Comparison of ENCODE assay signal across 26 cellular contexts in the genomic region with DNA sequence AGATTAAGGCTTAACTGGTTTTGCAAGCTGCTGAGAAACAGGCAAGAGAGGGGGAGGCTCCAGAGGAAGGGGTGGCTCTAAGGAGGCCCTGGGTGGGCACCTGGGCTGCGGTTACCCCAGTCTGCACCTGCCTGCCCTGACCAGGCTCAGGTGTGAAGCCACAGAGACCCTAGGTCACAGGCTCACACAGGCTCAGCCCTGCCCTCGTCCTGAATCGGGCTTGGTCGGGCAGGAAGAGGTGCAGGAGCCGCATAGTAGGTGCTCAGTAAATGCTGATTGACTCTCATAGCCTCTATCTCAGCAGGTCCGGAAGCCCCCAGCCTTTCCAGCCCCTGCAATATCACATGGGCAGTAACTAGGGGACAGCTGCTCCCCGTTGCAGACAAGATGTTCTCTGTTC.
"Had no signal": no experiment of that assay in that cellular context is flagged by ENCODE, and none has a peak within 500 bp of the region (broad histone marks: within the 10 kb centered on the region; RNA-seq: fewer than 3 reads in every experiment).

No MANE protein-coding gene starts in this region.

- H3K27me3 ChIP-seq: neural progenitor cell, ovary, right lobe of liver, sigmoid colon, stomach, thyroid gland, tibial nerve, upper lobe of left lung, vagina had no signal

- H3K4me1 Mint-ChIP-seq: natural killer cell; nephron; neural progenitor cell; stimulated activated memory B cell treated with anti-CD40 and anti-IgM and Interleukin-4, amounts not matched to agents 10 μg/mL and 1 μg/mL and 100 μg/mL, for 72 hours had no signal

- H3K36me3 ChIP-seq: neural progenitor cell, ovary, right lobe of liver, sigmoid colon, stomach, thoracic aorta, thyroid gland, tibial nerve, upper lobe of left lung, vagina had no signal

- DNase-seq: natural killer cell; occipital lobe; ovary; right cardiac atrium; right lobe of liver; small intestine; stimulated activated CD4-positive, alpha-beta T cell treated with anti-CD3 and anti-CD28 coated beads, Interleukin-15, amount 100 ng/mL, for 24 hours; stimulated activated CD4-positive, alpha-beta T cell treated with anti-CD3 and anti-CD28 coated beads, Interleukin-4, amount 100 ng/mL, for 1 hour; stimulated activated CD4-positive, alpha-beta T cell treated with anti-CD3 and anti-CD28 coated beads, Interleukin-4, amount 100 ng/mL, for 4 hours; stimulated activated CD8-positive, alpha-beta memory T cell treated with anti-CD3 and anti-CD28 coated beads, Interleukin-4, amount 100 ng/mL, for 48 hours; stimulated activated naive CD4-positive, alpha-beta T cell treated with Interleukin-2 at 50 U/mL for 16 hours; stomach; thyroid gland; trophoblast cell; upper lobe of left lung had no signal

- H3K27ac ChIP-seq: neural progenitor cell, ovary, parathyroid adenoma, psoas muscle, right lobe of liver, sigmoid colon, stomach, thoracic aorta, thyroid gland, tibial nerve, upper lobe of left lung, vagina had no signal

- H3K4me3 Mint-ChIP-seq: natural killer cell; nephron; neural progenitor cell; stimulated activated memory B cell treated with anti-CD40 and anti-IgM and Interleukin-4, amounts not matched to agents 10 μg/mL and 1 μg/mL and 100 μg/mL, for 72 hours; stimulated activated naive CD8-positive, alpha-beta T cell treated with anti-CD3 and anti-CD28 coated beads, Interleukin-15, Interleukin-2, amounts not matched to agents 100 ng/mL and 50 ng/mL, for 24 hours had no signal

- H3K27ac Mint-ChIP-seq: natural killer cell; nephron; neural progenitor cell; progenitor cell of endocrine pancreas; stimulated activated memory B cell treated with anti-CD40 and anti-IgM and Interleukin-4, amounts not matched to agents 10 μg/mL and 1 μg/mL and 100 μg/mL, for 72 hours; stimulated activated naive CD8-positive, alpha-beta T cell treated with anti-CD3 and anti-CD28 coated beads, Interleukin-15, Interleukin-2, amounts not matched to agents 100 ng/mL and 50 ng/mL, for 24 hours had no signal

- H3K4me1 ChIP-seq: neural progenitor cell, parathyroid adenoma, psoas muscle, right lobe of liver, sigmoid colon, stomach, thyroid gland, tibial nerve, upper lobe of left lung, vagina had no signal

- H3K36me3 Mint-ChIP-seq: neural progenitor cell had no signal

- H3K4me3 ChIP-seq: neural progenitor cell, ovary, psoas muscle, right lobe of liver, sigmoid colon, stomach, thoracic aorta, thyroid gland, tibial nerve, upper lobe of left lung, vagina had no signal

- ATAC-seq: natural killer cell; psoas muscle; right cardiac atrium; stimulated activated memory B cell treated with anti-CD40 and anti-IgM and Interleukin-4, amounts not matched to agents 10 μg/mL and 1 μg/mL and 100 μg/mL, for 72 hours had no signal

- H3K9me3 ChIP-seq: ovary, right lobe of liver, thyroid gland had no signal
